Comparison of ENCODE assay signal across 8 cellular contexts in genomic region chr4:140004580-140005314, GRCh38.
DNase-seq lines count a peak whose midpoint lies in the region; ATAC-seq, FAIRE-seq and TF ChIP-seq lines count a peak whose summit lies in the region.

No MANE protein-coding gene starts in this region.

- H3K27ac Mint-ChIP-seq in astrocyte (ENCODE audit: unreplicated experiment) (peak overlapping the region; percentile 87), Caco-2 (ENCODE audit: unreplicated experiment) (no peak overlapping the region)
- no peak overlapping the region for H3K27ac Mint-ChIP-seq in activated CD8-positive, alpha-beta T cell treated with anti-CD3 and anti-CD28 coated beads for 36 hours

- POLR2A ChIA-PET in activated CD8-positive, alpha-beta T cell treated with anti-CD3 and anti-CD28 coated beads for 36 hours (lab: Charles Lee) = no interaction called here
- POLR2A ChIA-PET in Caco-2 (lab: Charles Lee) = no interaction called here

- H3K9me3 Mint-ChIP-seq in astrocyte (ENCODE audit: unreplicated experiment) (no peaks in the 10 kb centered on the region), Caco-2 (ENCODE audit: unreplicated experiment) (no peaks in the 10 kb centered on the region)
- H3K9me3 Mint-ChIP-seq in activated CD8-positive, alpha-beta T cell treated with anti-CD3 and anti-CD28 coated beads for 36 hours = no peaks in the 10 kb centered on the region

- no peaks in the 10 kb centered on the region for H3K27me3 ChIP-seq in astrocyte (ENCODE audit: insufficient read depth, low read length)
- H3K27me3 ChIP-seq in iPS-15b (ENCODE audit: control insufficient read depth, insufficient read depth, low read length) = peaks cover 10% of the 10 kb centered on the region
- H3K27me3 ChIP-seq in skeletal muscle tissue (ENCODE audit: control insufficient read depth in 3 of 3, insufficient read depth in 3 of 3, low read length in 3 of 3) = no peaks in the 10 kb centered on the region
- no peaks in the 10 kb centered on the region for H3K27me3 ChIP-seq in Caco-2 (replicated peaks; ENCODE audit: control insufficient read depth, insufficient read depth, low read length)

- H3K36me3 Mint-ChIP-seq in astrocyte (ENCODE audit: low read depth, unreplicated experiment) = no peaks in the 10 kb centered on the region
- no peaks in the 10 kb centered on the region for H3K36me3 Mint-ChIP-seq in activated CD8-positive, alpha-beta T cell treated with anti-CD3 and anti-CD28 coated beads for 36 hours (ENCODE audit: low read depth)
- no peaks in the 10 kb centered on the region for H3K36me3 Mint-ChIP-seq in Caco-2 (ENCODE audit: insufficient read depth, unreplicated experiment)

- peak overlapping the region; percentile 83 for H3K4me2 ChIP-seq in astrocyte (ENCODE audit: low read length)

- no peak for TF ChIP-seq CTCF in astrocyte (IDR thresholded peaks at IDR 0.05; ENCODE audit: insufficient read depth, low read depth, low read length)
- no peak for TF ChIP-seq CTCF in activated CD8-positive, alpha-beta T cell treated with anti-CD3 and anti-CD28 coated beads for 36 hours (IDR thresholded peaks at IDR 0.05)
- TF ChIP-seq CTCF in Caco-2 (IDR thresholded peaks at IDR 0.05; ENCODE audit: insufficient read depth in 1 of 2, low read depth in 1 of 2, low read length in 1 of 2, severe bottlenecking in 1 of 2, unreplicated experiment in 1 of 2) = no peak

- H3K9ac ChIP-seq in astrocyte (ENCODE audit: low read length) (peak overlapping the region; percentile 68), iPS-15b (ENCODE audit: low read depth, low read length) (no peak overlapping the region), skeletal muscle tissue (ENCODE audit: low read depth in 1 of 3, low read length in 3 of 3) (peak overlapping the region; percentile 47 to 65 (median 65))

- H3K4me3 ChIP-seq in astrocyte (ENCODE audit: insufficient read depth, low read depth, low read length) (peak overlapping the region; percentile 41), iPS-15b (ENCODE audit: low read depth, low read length) (peak overlapping the region; percentile 20), skeletal muscle tissue (ENCODE audit: low read length in 3 of 3) (peak overlapping the region; percentile 41 to 63 (median 61)), Caco-2 (ENCODE audit: low read depth, low read length) (no peak overlapping the region)

- H3K9me3 ChIP-seq in astrocyte (ENCODE audit: insufficient read depth, low read depth, low read length) = no peaks in the 10 kb centered on the region
- no peaks in the 10 kb centered on the region for H3K9me3 ChIP-seq in iPS-15b (ENCODE audit: control insufficient read depth, insufficient read depth, low read length)
- H3K9me3 ChIP-seq in skeletal muscle tissue (ENCODE audit: control insufficient read depth in 3 of 3, low read length in 3 of 3) = no peaks in the 10 kb centered on the region
- H3K9me3 ChIP-seq in Caco-2 = no peaks in the 10 kb centered on the region

- H3K27me3 Mint-ChIP-seq in astrocyte (ENCODE audit: low read depth, unreplicated experiment) = no peaks in the 10 kb centered on the region
- peaks cover 5% of the 10 kb centered on the region for H3K27me3 Mint-ChIP-seq in activated CD8-positive, alpha-beta T cell treated with anti-CD3 and anti-CD28 coated beads for 36 hours
- H3K27me3 Mint-ChIP-seq in Caco-2 (ENCODE audit: insufficient read depth, unreplicated experiment) = no peaks in the 10 kb centered on the region

- no peak overlapping the region for H3K27ac ChIP-seq in astrocyte (ENCODE audit: low read depth, low read length)
- peak overlapping the region; percentile 4 for H3K27ac ChIP-seq in skeletal muscle tissue (ENCODE audit: low read depth, low read length)

- H4K20me1 ChIP-seq in astrocyte (ENCODE audit: insufficient read depth, low read length) = no peaks in the 10 kb centered on the region

- peaks cover 19% of the 10 kb centered on the region for H3K4me1 Mint-ChIP-seq in astrocyte (ENCODE audit: low read depth, unreplicated experiment)
- no peaks in the 10 kb centered on the region for H3K4me1 Mint-ChIP-seq in activated CD8-positive, alpha-beta T cell treated with anti-CD3 and anti-CD28 coated beads for 36 hours (ENCODE audit: low read depth)
- H3K4me1 Mint-ChIP-seq in Caco-2 (ENCODE audit: low read depth, unreplicated experiment) = no peaks in the 10 kb centered on the region

- H3K4me3 Mint-ChIP-seq in astrocyte (ENCODE audit: unreplicated experiment) = peak overlapping the region; percentile 72
- no peak overlapping the region for H3K4me3 Mint-ChIP-seq in activated CD8-positive, alpha-beta T cell treated with anti-CD3 and anti-CD28 coated beads for 36 hours
- H3K4me3 Mint-ChIP-seq in Caco-2 (ENCODE audit: unreplicated experiment) = no peak overlapping the region

- H3K79me2 ChIP-seq in astrocyte (ENCODE audit: insufficient read depth, low read length) = no peaks in the 10 kb centered on the region

- peaks cover 5% of the 10 kb centered on the region for H3K4me1 ChIP-seq in astrocyte (ENCODE audit: insufficient read depth, low read length)
- peaks cover 16% of the 10 kb centered on the region for H3K4me1 ChIP-seq in iPS-15b (ENCODE audit: control insufficient read depth, insufficient read depth, low read length)
- peaks cover 6 to 12% (median 6%) of the 10 kb centered on the region in 3 donors for H3K4me1 ChIP-seq in skeletal muscle tissue (ENCODE audit: control insufficient read depth in 3 of 3, insufficient read depth in 3 of 3, low read length in 3 of 3)
- H3K4me1 ChIP-seq in Caco-2 = no peaks in the 10 kb centered on the region

- no peak for ATAC-seq in activated CD8-positive, alpha-beta T cell treated with anti-CD3 and anti-CD28 coated beads for 36 hours

- DNase-seq in LHCN-M2 (ENCODE audit: low read depth) (peak; percentile 40), astrocyte (ENCODE audit: low read depth) (peak; percentile 65), NK-92 (lab: John Stamatoyannopoulos, UW; ENCODE audit: unreplicated experiment) (no peak), Caco-2 (no peak), NCI-H187 (lab: John Stamatoyannopoulos, UW) (no peak)
- DNase-seq in activated CD8-positive, alpha-beta T cell treated with anti-CD3 and anti-CD28 coated beads for 36 hours = no peak

- intact Hi-C loops in activated CD8-positive, alpha-beta T cell treated with anti-CD3 and anti-CD28 coated beads for 36 hours (cut with micrococcal nuclease) = loop anchor here (10.0 kb wide), 1 partner anchor 270 kb away; no protein-coding TSS in a partner anchor
- intact Hi-C loops in Caco-2 (cut with micrococcal nuclease; ENCODE audit: unreplicated experiment) = no loop called here

- H2AFZ ChIP-seq in astrocyte (ENCODE audit: low read depth, low read length) = peak overlapping the region; percentile 62

- CTCF ChIA-PET in activated CD8-positive, alpha-beta T cell treated with anti-CD3 and anti-CD28 coated beads for 36 hours (lab: Charles Lee) = interaction anchor here (1.1 kb wide), 1 partner anchor 356 kb away, joined by 4 read pairs; no protein-coding TSS in a partner anchor
- CTCF ChIA-PET in Caco-2 (lab: Charles Lee) = interaction anchor here (0.6 to 0.7 kb wide), 2 partner anchors 271 to 337 kb away, joined by 3 to 4 read pairs; no protein-coding TSS in a partner anchor

- no TSS peak for BruUV-seq in Caco-2 (replicated peaks; lab: Mats Ljungman, UMichigan)

- H3K36me3 ChIP-seq in astrocyte (ENCODE audit: insufficient read depth, low read length) (no peaks in the 10 kb centered on the region), iPS-15b (ENCODE audit: control insufficient read depth, insufficient read depth, low read length) (no peaks in the 10 kb centered on the region), skeletal muscle tissue (ENCODE audit: control insufficient read depth in 3 of 3, insufficient read depth in 3 of 3, low read length in 3 of 3) (no peaks in the 10 kb centered on the region), Caco-2 (ENCODE audit: control insufficient read depth, insufficient read depth, low read length) (no peaks in the 10 kb centered on the region)

- no peak for FAIRE-seq in astrocyte (lab: Jason Lieb, UNC)

Comparison
In these comparisons a context has a peak if more than half of its experiments do, and no peak if none do; other contexts are left out.
1. DNase-seq: peak in LHCN-M2 (single experiment) and astrocyte (single experiment); none in activated CD8-positive, alpha-beta T cell treated with anti-CD3 and anti-CD28 coated beads for 36 hours (single experiment), NK-92 (single experiment), Caco-2 (0 of 2) and NCI-H187 (0 of 2).